ENCODE assay signal across 8 cellular contexts in the genomic region with DNA sequence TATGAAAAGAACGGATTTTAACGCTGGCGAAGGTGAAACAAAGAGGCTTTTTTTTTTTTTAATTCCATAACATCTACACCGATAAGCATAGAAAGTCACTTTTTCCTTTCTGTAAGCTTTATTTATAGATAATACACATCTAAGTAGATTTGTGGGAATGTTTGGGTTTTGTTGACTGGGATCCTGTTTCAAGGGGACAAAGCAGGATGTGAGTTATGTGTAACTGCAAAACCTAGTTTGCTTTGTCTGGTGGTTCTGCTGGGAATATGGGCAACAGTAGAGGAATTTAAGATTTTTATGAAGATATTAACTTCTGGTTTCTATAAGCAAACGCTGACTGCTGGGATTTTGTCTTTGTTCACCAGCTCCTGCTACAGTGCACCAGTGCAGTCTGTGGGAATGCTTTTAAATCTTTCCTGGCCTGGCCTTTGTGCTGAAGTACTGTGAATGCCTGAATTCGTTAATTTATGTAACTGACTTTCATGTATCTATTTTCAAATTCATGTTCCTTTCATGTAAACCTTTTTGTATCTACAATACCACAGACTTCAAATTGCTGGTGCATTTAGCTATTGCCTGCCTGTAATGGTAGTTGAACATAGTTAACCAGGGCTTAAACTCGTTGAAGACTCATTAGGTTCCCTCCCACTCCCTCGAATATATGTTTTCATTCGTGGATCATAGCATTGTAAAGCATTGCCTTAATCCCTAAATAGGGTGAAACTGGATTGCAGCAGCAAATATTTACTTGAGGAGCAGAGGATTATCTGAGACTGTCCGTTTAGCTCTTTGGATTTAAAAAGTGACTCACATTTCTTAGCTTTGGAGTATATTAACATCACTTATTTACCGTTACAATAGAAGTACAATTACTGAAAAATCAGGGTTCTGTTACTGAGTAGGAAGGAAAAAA. TPM values are rescaled to one million over a fixed set of nuclear protein-coding genes. Genes with fewer than 3 reads are reported as not detected.
DNase-seq lines count a peak whose midpoint lies in the region; ATAC-seq, FAIRE-seq and TF ChIP-seq lines count a peak whose summit lies in the region.

No MANE protein-coding gene starts in this region.

- H3K4me3 ChIP-seq in A549 (peak overlapping the region; percentile 96), HFF-Myc (replicated peaks; ENCODE audit: low read depth, low read length) (peak overlapping the region; percentile 92), astrocyte of the spinal cord (ENCODE audit: low read depth, low read length) (peak overlapping the region; percentile 77), liver (ENCODE audit: low read depth in 1 of 3, low read length in 3 of 3) (peak overlapping the region; percentile 84 to 96 (median 85)), tibial artery (peak overlapping the region; percentile 72 to 100)

- in situ Hi-C loops in astrocyte of the spinal cord (cut with HindIII; ENCODE audit: low sequenced_read_pairs) = no loop called here

- CTCF ChIA-PET in A549 (lab: Yijun Ruan, JAX) = interaction anchor here (0.6 to 3.4 kb wide), 8 partner anchors 9 to 547 kb away, joined by 3 to 21 read pairs (median 3); no protein-coding TSS in a partner anchor

- TF ChIP-seq CTCF in A549 (IDR thresholded peaks at IDR 0.05) (no peak), HFF-Myc (IDR thresholded peaks at IDR 0.05; ENCODE audit: low read depth, low read length, missing control alignments) (no peak), astrocyte of the spinal cord (IDR thresholded peaks at IDR 0.05; ENCODE audit: low read depth, low read length) (no peak), liver (IDR thresholded peaks at IDR 0.05; ENCODE audit: low read depth, low read length, missing input control) (no peak), tibial artery (IDR thresholded peaks at IDR 0.05) (no peak)

- peak overlapping the region; percentile 76 to 87 for H3K9ac ChIP-seq in liver (ENCODE audit: low read depth in 1 of 2, low read length in 2 of 2)

- intact Hi-C loops in tibial artery (cut with DNase I; ENCODE audit: low total_unique reads) = loop anchor here (5.0 kb wide), 1 partner anchor 75 kb away; the partner anchor contains the start of gene NUP42

- ATAC-seq in A549 (no peak), HG03571 (IDR thresholded peaks at IDR 0.05; ENCODE audit: unreplicated experiment) (no peak), HG02678 (IDR thresholded peaks at IDR 0.05; ENCODE audit: unreplicated experiment) (no peak), HG03342 (IDR thresholded peaks at IDR 0.05; ENCODE audit: unreplicated experiment) (no peak)

- H3K27me3 ChIP-seq in liver (ENCODE audit: control insufficient read depth in 4 of 4, insufficient read depth in 4 of 4, low read length in 3 of 4) = no peaks in the 10 kb centered on the region
- no peaks in the 10 kb centered on the region for H3K27me3 ChIP-seq in tibial artery

- 51% methylated on average over 11 of the region's 11 CpGs for WGBS in A549 (ENCODE audit: missing lambda C conversion rate)
- whole genome bisulfite sequencing in liver = 30% methylated on average over 11 of the region's 11 CpGs

- H3K9me3 ChIP-seq in A549 (no peaks in the 10 kb centered on the region), liver (ENCODE audit: control insufficient read depth in 4 of 4, low read length in 3 of 4) (no peaks in the 10 kb centered on the region), tibial artery (no peaks in the 10 kb centered on the region)

- POLR2A ChIA-PET in A549 (lab: Yijun Ruan, JAX) = interaction anchor here (0.6 to 1.8 kb wide), 6 partner anchors 7 to 78 kb away, joined by 3 to 20 read pairs (median 6); no protein-coding TSS in a partner anchor

- H3K4me1 ChIP-seq in A549 (peaks cover 17% of the 10 kb centered on the region; the same call in 2 of the 3 replicates), liver (ENCODE audit: control insufficient read depth in 4 of 4, insufficient read depth in 4 of 4, low read length in 3 of 4) (peaks cover 0 to 20% (median 9%) of the 10 kb centered on the region in 4 donors), tibial artery (peaks cover 0 to 29% (median 23%) of the 10 kb centered on the region in 4 donors)

- TF ChIP-seq POLR2A in A549 (IDR thresholded peaks at IDR 0.05; ENCODE audit: low read length) = no peak

- H3K27ac ChIP-seq in A549 (peak overlapping the region in 1 of 2 experiments; percentile 90; a peak in 3 of 6 replicates), liver (ENCODE audit: low read depth in 1 of 2, low read length in 2 of 2) (no peak overlapping the region), tibial artery (peak overlapping the region in 1 of 2 donors; percentile 86)

- TF ChIP-seq RAD21 in A549 (conservative IDR thresholded peaks at IDR 0.05 in 1 of 2, IDR thresholded peaks at IDR 0.05 in 1 of 2) = no peak
- no peak for TF ChIP-seq RAD21 in liver (IDR thresholded peaks at IDR 0.05)

- H3K36me3 ChIP-seq in liver (ENCODE audit: control insufficient read depth in 4 of 4, insufficient read depth in 3 of 4, low read depth in 1 of 4, low read length in 3 of 4) = no peaks in the 10 kb centered on the region
- no peaks in the 10 kb centered on the region for H3K36me3 ChIP-seq in tibial artery

- no peak for DNase-seq in A549 (ENCODE audit: low read depth in 1 of 2, low spot score in 1 of 2)
- DNase-seq in HFF-Myc (ENCODE audit: extremely low read depth, low read depth) = no peak
- DNase-seq in astrocyte of the spinal cord (ENCODE audit: low read depth, low spot score) = peak; percentile 22
- DNase-seq in tibial artery = no peak

- peak overlapping the region; percentile 80 for H3K4me2 ChIP-seq in A549

- no peak for TF ChIP-seq EP300 in A549 (IDR thresholded peaks at IDR 0.05)

- no peak for FAIRE-seq in A549 (lab: Jason Lieb, UNC)

TF ChIP-seq in A549, 52 proteins besides CTCF, POLR2A, EP300 and RAD21:
- peak; percentile 14 for TF ChIP-seq MAFK (IDR thresholded peaks at IDR 0.05; ENCODE audit: partially characterized antibody)
- TF ChIP-seq, protein P1, sequence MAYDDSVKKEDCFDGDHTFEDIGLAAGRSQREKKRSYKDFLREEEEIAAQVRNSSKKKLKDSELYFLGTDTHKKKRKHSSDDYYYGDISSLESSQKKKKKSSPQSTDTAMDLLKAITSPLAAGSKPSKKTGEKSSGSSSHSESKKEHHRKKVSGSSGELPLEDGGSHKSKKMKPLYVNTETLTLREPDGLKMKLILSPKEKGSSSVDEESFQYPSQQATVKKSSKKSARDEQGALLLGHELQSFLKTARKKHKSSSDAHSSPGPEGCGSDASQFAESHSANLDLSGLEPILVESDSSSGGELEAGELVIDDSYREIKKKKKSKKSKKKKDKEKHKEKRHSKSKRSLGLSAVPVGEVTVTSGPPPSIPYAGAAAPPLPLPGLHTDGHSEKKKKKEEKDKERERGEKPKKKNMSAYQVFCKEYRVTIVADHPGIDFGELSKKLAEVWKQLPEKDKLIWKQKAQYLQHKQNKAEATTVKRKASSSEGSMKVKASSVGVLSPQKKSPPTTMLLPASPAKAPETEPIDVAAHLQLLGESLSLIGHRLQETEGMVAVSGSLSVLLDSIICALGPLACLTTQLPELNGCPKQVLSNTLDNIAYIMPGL (CRISPR knock-in tag; IDR thresholded peaks at IDR 0.05; ENCODE audit: borderline replicate concordance) = no peak

TF ChIP-seq in liver, 16 proteins besides CTCF, POLR2A, EP300 and RAD21:
- TF ChIP-seq HNF4G (IDR thresholded peaks at IDR 0.05) (no peak), FOXA2 (IDR thresholded peaks at IDR 0.05) (no peak), EGR1 (IDR thresholded peaks at IDR 0.05; ENCODE audit: low read depth in 2 of 2) (no peak), TAF1 (conservative IDR thresholded peaks at IDR 0.05) (no peak), GABPA (IDR thresholded peaks at IDR 0.05 in 1 of 2, conservative IDR thresholded peaks at IDR 0.05 in 1 of 2) (no peak), REST (IDR thresholded peaks at IDR 0.05) (no peak), RXRA (IDR thresholded peaks at IDR 0.05) (no peak), FOXA1 (IDR thresholded peaks at IDR 0.05) (no peak), JUND (IDR thresholded peaks at IDR 0.05) (no peak)

RNA-seq across cellular contexts. Expression of gene KLHL7, which starts 1.5 kb away (rescaled TPM):
- 36.3 and 45.4 TPM in 2 replicates for polyA plus RNA-seq in A549 (2011; rRNA removed)
- 17.8 and 19.9 TPM in 2 replicates for polyA plus RNA-seq in A549 (2012; cell fraction: cytosol; rRNA removed)
- polyA plus RNA-seq in A549 (2012; cell fraction: nucleus; rRNA removed) = 11.9 and 15.0 TPM in 2 replicates
- polyA plus RNA-seq in A549 (2017; fragmentation: RNase III; extraction: RNeasy Plus Mini Kit Qiagen cat#74134 plus additional on column Dnase treatment) = 21.7 to 23.9 TPM (median 23.3 TPM) in 3 replicates
- 9.3 and 11.0 TPM in 2 replicates for polyA minus RNA-seq in A549 (2011; rRNA and poly(A)+ RNA removed)
- total RNA-seq in liver = 10 to 100 TPM; 12.6 to 14.1 TPM
- polyA plus RNA-seq in liver = 1 to 10 TPM; 5.4 to 7.3 TPM
